7 cellular contexts compared by ENCODE assay signal in the genomic region with DNA sequence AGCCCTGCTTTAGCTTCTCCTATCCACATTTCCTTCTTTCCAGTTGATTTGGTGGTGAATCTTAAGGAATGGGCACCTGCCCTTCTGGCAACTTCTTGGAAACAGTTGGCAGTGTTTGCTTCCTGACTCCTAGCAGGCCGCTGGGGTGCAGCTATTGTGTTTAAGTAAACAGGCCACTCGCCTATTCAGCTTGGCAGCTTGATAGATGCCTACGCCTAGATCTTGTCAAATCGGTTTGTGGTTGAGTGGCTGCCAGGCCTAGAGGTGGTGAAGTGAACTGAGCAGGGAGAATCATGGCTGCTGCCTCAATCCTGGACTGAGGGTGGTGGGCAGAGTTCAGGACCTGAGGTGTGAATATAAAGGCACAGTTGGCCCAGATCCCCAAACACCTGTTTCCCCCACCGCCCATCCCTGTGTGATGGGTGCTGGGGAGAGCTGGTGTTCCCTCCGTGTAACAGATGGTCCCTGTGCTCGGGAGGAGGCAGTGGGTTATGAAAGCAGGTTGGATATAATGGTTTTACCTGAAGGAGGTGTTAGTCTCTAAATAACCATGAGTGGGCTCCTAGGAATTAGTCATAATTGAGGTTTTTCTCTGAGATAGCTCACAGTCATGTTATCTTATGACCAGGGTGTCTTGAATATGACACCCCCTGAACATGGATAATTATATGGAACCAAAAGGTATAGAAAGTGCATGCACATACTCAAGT. TPM values are rescaled to one million over a fixed set of nuclear protein-coding genes. Genes with fewer than 3 reads are reported as not detected.
DNase-seq lines count a peak whose midpoint lies in the region; ATAC-seq lines count a peak whose summit lies in the region.

No MANE protein-coding gene starts in this region.

- H3K9me3 Mint-ChIP-seq in T-helper 2 cell treated with Interferon-gamma antibody and Interleukin-4, amounts not matched to agents 5 μg/mL and 100 μg/mL, for 36 hours = no peaks in the 10 kb centered on the region
- H3K9me3 Mint-ChIP-seq in effector memory CD8-positive, alpha-beta T cell = no peaks in the 10 kb centered on the region
- peaks cover 0 to 1% of the 10 kb centered on the region in 2 donors for H3K9me3 Mint-ChIP-seq in stimulated activated naive B cell treated with anti-CD40 and anti-IgM and Interleukin-4, amounts not matched to agents 10 μg/mL and 1 μg/mL and 100 μg/mL, for 72 hours

- peak overlapping the region; percentile 54 for H3K4me3 Mint-ChIP-seq in T-helper 2 cell treated with Interferon-gamma antibody and Interleukin-4, amounts not matched to agents 5 μg/mL and 100 μg/mL, for 36 hours
- H3K4me3 Mint-ChIP-seq in effector memory CD8-positive, alpha-beta T cell = peak overlapping the region; percentile 67 to 76
- no peak overlapping the region for H3K4me3 Mint-ChIP-seq in stimulated activated naive B cell treated with anti-CD40 and anti-IgM and Interleukin-4, amounts not matched to agents 10 μg/mL and 1 μg/mL and 100 μg/mL, for 72 hours

- peaks cover 43% of the 10 kb centered on the region for H3K4me1 Mint-ChIP-seq in T-helper 2 cell treated with Interferon-gamma antibody and Interleukin-4, amounts not matched to agents 5 μg/mL and 100 μg/mL, for 36 hours (ENCODE audit: low read depth)
- peaks cover 34 to 35% of the 10 kb centered on the region in 2 donors for H3K4me1 Mint-ChIP-seq in effector memory CD8-positive, alpha-beta T cell (ENCODE audit: low read depth in 2 of 2)
- peaks cover 15 to 28% of the 10 kb centered on the region in 2 donors for H3K4me1 Mint-ChIP-seq in stimulated activated naive B cell treated with anti-CD40 and anti-IgM and Interleukin-4, amounts not matched to agents 10 μg/mL and 1 μg/mL and 100 μg/mL, for 72 hours

- peak; percentile 51 for ATAC-seq in effector memory CD8-positive, alpha-beta T cell (replicated peaks)
- ATAC-seq in HG03196 (IDR thresholded peaks at IDR 0.05; ENCODE audit: unreplicated experiment) (no peak), GM18909 (IDR thresholded peaks at IDR 0.05; ENCODE audit: poor library complexity, unreplicated experiment) (no peak)
- ATAC-seq in stimulated activated naive B cell treated with anti-CD40 and anti-IgM and Interleukin-4, amounts not matched to agents 10 μg/mL and 1 μg/mL and 100 μg/mL, for 72 hours (replicated peaks) = no peak

- peaks cover 39% of the 10 kb centered on the region for H3K27me3 Mint-ChIP-seq in T-helper 2 cell treated with Interferon-gamma antibody and Interleukin-4, amounts not matched to agents 5 μg/mL and 100 μg/mL, for 36 hours (ENCODE audit: low read depth)
- H3K27me3 Mint-ChIP-seq in effector memory CD8-positive, alpha-beta T cell = peaks cover 1 to 4% of the 10 kb centered on the region in 2 donors
- peaks cover 52 to 63% of the 10 kb centered on the region in 2 donors for H3K27me3 Mint-ChIP-seq in stimulated activated naive B cell treated with anti-CD40 and anti-IgM and Interleukin-4, amounts not matched to agents 10 μg/mL and 1 μg/mL and 100 μg/mL, for 72 hours

- H3K36me3 Mint-ChIP-seq in T-helper 2 cell treated with Interferon-gamma antibody and Interleukin-4, amounts not matched to agents 5 μg/mL and 100 μg/mL, for 36 hours (ENCODE audit: low read depth) = no peaks in the 10 kb centered on the region
- H3K36me3 Mint-ChIP-seq in effector memory CD8-positive, alpha-beta T cell (ENCODE audit: insufficient read depth) = peaks cover 5% of the 10 kb centered on the region
- H3K36me3 Mint-ChIP-seq in stimulated activated naive B cell treated with anti-CD40 and anti-IgM and Interleukin-4, amounts not matched to agents 10 μg/mL and 1 μg/mL and 100 μg/mL, for 72 hours = peaks cover 3% of the 10 kb centered on the region in 2 donors

- peak; percentile 14 for DNase-seq in M059J (ENCODE audit: low read depth)
- DNase-seq in T-helper 2 cell treated with Interferon-gamma antibody and Interleukin-4, amounts not matched to agents 5 μg/mL and 100 μg/mL, for 36 hours (ENCODE audit: low spot score) = peak; percentile 19
- DNase-seq in effector memory CD8-positive, alpha-beta T cell = peak; percentile 9 to 36 (median 31)
- DNase-seq in renal cortical epithelial cell (ENCODE audit: low read depth) = peak; percentile 64
- no peak for DNase-seq in stimulated activated naive B cell treated with anti-CD40 and anti-IgM and Interleukin-4, amounts not matched to agents 10 μg/mL and 1 μg/mL and 100 μg/mL, for 72 hours

- peak overlapping the region; percentile 60 for H3K27ac Mint-ChIP-seq in T-helper 2 cell treated with Interferon-gamma antibody and Interleukin-4, amounts not matched to agents 5 μg/mL and 100 μg/mL, for 36 hours
- H3K27ac Mint-ChIP-seq in effector memory CD8-positive, alpha-beta T cell = peak overlapping the region; percentile 26 to 56
- H3K27ac Mint-ChIP-seq in stimulated activated naive B cell treated with anti-CD40 and anti-IgM and Interleukin-4, amounts not matched to agents 10 μg/mL and 1 μg/mL and 100 μg/mL, for 72 hours = no peak overlapping the region

RNA-seq across cellular contexts. Expression of gene PLA2G2C, which starts 0.9 kb away (rescaled TPM):
- total RNA-seq in M059J (2014; rRNA removed; shearing (Covaris generic)) = not detected in 2 replicates
- total RNA-seq in renal cortical epithelial cell = not detected in 2 replicates

RNA-seq across cellular contexts. Expression of gene UBXN10, which starts 1.4 kb away (rescaled TPM):
- total RNA-seq in M059J (2014; rRNA removed; shearing (Covaris generic)) = not detected in 2 replicates
- total RNA-seq in renal cortical epithelial cell = 0.52 and 2.8 TPM in 2 replicates

RNA-seq across cellular contexts. Expression of gene PLA2G2F, which starts 48.1 kb away (rescaled TPM):
- total RNA-seq in M059J (2014; rRNA removed; shearing (Covaris generic)) = not detected in 2 replicates
- total RNA-seq in renal cortical epithelial cell = 0.52 TPM in 1 of 2 replicates, not detected in the other

Comparison
In these comparisons a context has a peak if more than half of its experiments do, and no peak if none do; other contexts are left out.
1. H3K4me3 Mint-ChIP-seq: peak in T-helper 2 cell treated with Interferon-gamma antibody and Interleukin-4, amounts not matched to agents 5 μg/mL and 100 μg/mL, for 36 hours (single experiment) and effector memory CD8-positive, alpha-beta T cell (2 of 2); none in stimulated activated naive B cell treated with anti-CD40 and anti-IgM and Interleukin-4, amounts not matched to agents 10 μg/mL and 1 μg/mL and 100 μg/mL, for 72 hours (0 of 2).